ENCODE assay signal across 22 cellular contexts in genomic region chr20:38202982-38203293, GRCh38. TPM values are rescaled to one million over a fixed set of nuclear protein-coding genes. Genes with fewer than 3 reads are reported as not detected.
A peak's percentile ranks its signal among the peaks of the same experiment; 100 is the strongest.
DNase-seq lines count a peak whose midpoint lies in the region; FAIRE-seq and TF ChIP-seq lines count a peak whose summit lies in the region.
"Had no signal": no experiment of that assay in that cellular context is flagged by ENCODE, and none has a peak within 500 bp of the region (broad histone marks: within the 10 kb centered on the region; RNA-seq: fewer than 3 reads in every experiment).

No MANE protein-coding gene starts in this region.

- no peak overlapping the region for H3K27ac ChIP-seq in coronary artery
- no peak overlapping the region for H3K27ac ChIP-seq in MM.1S (ENCODE audit: low read length)
- H3K27ac ChIP-seq: BLaER1, Peyer's patch had no signal

- H3K4me3 ChIP-seq in coronary artery (no peak overlapping the region), BE2C (ENCODE audit: low read depth, low read length) (no peak overlapping the region), MM.1S (ENCODE audit: low read length) (no peak overlapping the region)
- H3K4me3 ChIP-seq: BLaER1, Peyer's patch had no signal

- no peaks in the 10 kb centered on the region for H3F3A ChIP-seq in MM.1S (ENCODE audit: insufficient read depth, low read length)

- no peak overlapping the region for H2AFZ ChIP-seq in MM.1S (ENCODE audit: low read length)

- H4K20me1 ChIP-seq in MM.1S (ENCODE audit: insufficient read depth, low read length): no peaks in the 10 kb centered on the region
- H4K20me1 ChIP-seq: BLaER1 had no signal

- H3K9me3 ChIP-seq in BE2C (no peaks in the 10 kb centered on the region), MM.1S (replicated peaks; ENCODE audit: insufficient read depth, low read length) (no peaks in the 10 kb centered on the region)
- H3K9me3 ChIP-seq: BLaER1, Peyer's patch had no signal

- H3K36me3 ChIP-seq in BE2C (no peaks in the 10 kb centered on the region), MM.1S (replicated peaks; ENCODE audit: insufficient read depth, low read length) (no peaks in the 10 kb centered on the region)
- H3K36me3 ChIP-seq: BLaER1, Peyer's patch had no signal

- no peak overlapping the region for H3K9ac ChIP-seq in MM.1S (ENCODE audit: low read length)
- H3K9ac ChIP-seq: BLaER1 had no signal

- H3K9me2 ChIP-seq in MM.1S (replicated peaks; ENCODE audit: insufficient read depth, low read length): no peaks in the 10 kb centered on the region

- H3K4me1 ChIP-seq in BE2C: no peaks in the 10 kb centered on the region
- no peaks in the 10 kb centered on the region for H3K4me1 ChIP-seq in MM.1S (ENCODE audit: low read length)
- H3K4me1 ChIP-seq: Caco-2, Peyer's patch had no signal

- H3K79me2 ChIP-seq in MM.1S (ENCODE audit: low read length): no peaks in the 10 kb centered on the region

- intact Hi-C loops in posterior vena cava (cut with DNase I): no loop called here

- no peak overlapping the region for H3K4me2 ChIP-seq in MM.1S (ENCODE audit: low read depth, low read length)
- H3K4me2 ChIP-seq: BLaER1 had no signal

- H3K27me3 ChIP-seq in BE2C (no peaks in the 10 kb centered on the region), MM.1S (replicated peaks; ENCODE audit: insufficient read depth, low read length) (no peaks in the 10 kb centered on the region)
- H3K27me3 ChIP-seq: BLaER1, Peyer's patch had no signal

- no peak for TF ChIP-seq CTCF in coronary artery (IDR thresholded peaks at IDR 0.05)
- TF ChIP-seq CTCF in BE2C (IDR thresholded peaks at IDR 0.05; ENCODE audit: low read depth, low read length): no peak
- TF ChIP-seq CTCF in MM.1S (IDR thresholded peaks at IDR 0.05; ENCODE audit: low read length): no peak

- peak; percentile 82 for FAIRE-seq in HTR-8/SVneo (lab: Jason Lieb, UNC)
- FAIRE-seq: GM12891 had no signal

- DNase-seq in HTR-8/SVneo (ENCODE audit: insufficient read length, low spot score) (no peak), NCI-H526 treated with DMSO at 0.1 percent for 48 hours (lab: John Stamatoyannopoulos, UW) (peak; percentile 58), coronary artery (ENCODE audit: low spot score) (peak; percentile 50), posterior vena cava (ENCODE audit: low spot score) (peak; percentile 51), BE2C (no peak), MM.1S (no peak)
- DNase-seq in NK-92 treated with Interleukin-12 subunit alpha and Interleukin-12 subunit beta, amount 100 ng/mL, for 24 hours (lab: John Stamatoyannopoulos, UW): no peak
- DNase-seq: CD4-positive, alpha-beta memory T cell; DMS153; HFFc6; NCI-H1694; NCI-H2081; NCI-H2171; NCI-H345; NCI-H524; Right ventricle myocardium superior had no signal

RNA-seq across cellular contexts. Expression of gene TGM2, which starts 37.9 kb away (rescaled TPM):
- 100 to 1,000 TPM; 442 to 500 TPM for total RNA-seq in posterior vena cava
- 1.5 TPM for polyA plus RNA-seq in BE2C (2012; ENCODE audit: insufficient read depth, insufficient read length, low read depth)
- total RNA-seq: OCI-LY7 had no signal

RNA-seq across cellular contexts. Expression of gene KIAA1755, which starts 57.6 kb away (rescaled TPM):
- total RNA-seq in posterior vena cava: 10 to 100 TPM; 12.9 to 18.6 TPM
- not detected for polyA plus RNA-seq in BE2C (2012; ENCODE audit: insufficient read depth, insufficient read length, low read depth)
- total RNA-seq: CD4-positive, alpha-beta memory T cell; G401; OCI-LY7 had no signal
- polyA plus RNA-seq: CD4-positive, alpha-beta memory T cell had no signal

Comparison
In these comparisons a context has a peak if more than half of its experiments do, and no peak if none do; other contexts are left out.
1. DNase-seq: peak in NCI-H526 treated with DMSO at 0.1 percent for 48 hours (single experiment), coronary artery (single experiment) and posterior vena cava (single experiment); none in HTR-8/SVneo (single experiment), NK-92 treated with Interleukin-12 subunit alpha and Interleukin-12 subunit beta, amount 100 ng/mL, for 24 hours (single experiment), BE2C (single experiment) and MM.1S (single experiment).